In genomic region chr5:120017523-120017922, GRCh38 we compare ENCODE assay signal across 19 cellular contexts.
DNase-seq lines count a peak whose midpoint lies in the region; ATAC-seq and TF ChIP-seq lines count a peak whose summit lies in the region.
"Had no signal": no experiment of that assay in that cellular context is flagged by ENCODE, and none has a peak within 500 bp of the region (broad histone marks: within the 10 kb centered on the region; RNA-seq: fewer than 3 reads in every experiment).

No MANE protein-coding gene starts in this region.

- no peaks in the 10 kb centered on the region for H3K36me3 ChIP-seq in hepatocyte (replicated peaks; ENCODE audit: insufficient read depth, low read depth)
- H3K36me3 ChIP-seq: BE2C, sigmoid colon had no signal

- H3K27ac ChIP-seq in hepatocyte: peak overlapping the region; percentile 42
- H3K27ac ChIP-seq: sigmoid colon had no signal

- DNase-seq in Ammon's horn (ENCODE audit: low spot score) (peak; percentile 15), HPDE6-E6E7 (ENCODE audit: extremely low spot score) (peak; percentile 12), amniotic epithelial cell (ENCODE audit: low read depth) (peak; percentile 23), hepatocyte (ENCODE audit: low spot score) (no peak), hippocampal formation (lab: John Stamatoyannopoulos, UW) (no peak), NCI-H2227 (lab: John Stamatoyannopoulos, UW; ENCODE audit: unreplicated experiment) (no peak)
- DNase-seq: activated CD4-positive, CD25-positive, alpha-beta regulatory T cell treated with anti-CD3 and anti-CD28 coated beads, Interleukin-2, amount 50 U/mL, for 72 hours; activated naive CD4-positive, alpha-beta T cell treated with Interleukin-2 at 50 U/mL for 16 hours; BE2C; DMS53; effector memory CD8-positive, alpha-beta T cell; glutamatergic neuron; midbrain; NCI-H1930; NCI-H524 treated with DMSO at 0.1 percent for 48 hours; sigmoid colon; trophoblast cell had no signal

- H3K4me3 ChIP-seq in hepatocyte: no peak overlapping the region
- H3K4me3 ChIP-seq: sigmoid colon had no signal

- no peaks in the 10 kb centered on the region for H4K20me1 ChIP-seq in hepatocyte (ENCODE audit: insufficient read depth, poor library complexity, severe bottlenecking)

- no peaks in the 10 kb centered on the region for H3K9me2 ChIP-seq in hepatocyte (replicated peaks; ENCODE audit: insufficient read depth)

- no peaks in the 10 kb centered on the region for H3K79me2 ChIP-seq in hepatocyte

- no peak for ATAC-seq in GM18858 (IDR thresholded peaks at IDR 0.05; ENCODE audit: unreplicated experiment)
- ATAC-seq in HG03439 (IDR thresholded peaks at IDR 0.05; ENCODE audit: unreplicated experiment): no peak
- ATAC-seq: effector memory CD8-positive, alpha-beta T cell had no signal

- H3K9me3 ChIP-seq in hepatocyte (ENCODE audit: low read depth): no peaks in the 10 kb centered on the region
- H3K9me3 ChIP-seq: BE2C, sigmoid colon had no signal

- H3K4me2 ChIP-seq in hepatocyte: no peak overlapping the region

- H2AFZ ChIP-seq in hepatocyte: no peak overlapping the region

- H3K4me1 ChIP-seq in hepatocyte (ENCODE audit: insufficient read depth): peaks cover 9% of the 10 kb centered on the region
- H3K4me1 ChIP-seq: BE2C, sigmoid colon had no signal

- no peak for TF ChIP-seq CTCF in hepatocyte (IDR thresholded peaks at IDR 0.05; ENCODE audit: poor library complexity)

- no peaks in the 10 kb centered on the region for H3K27me3 ChIP-seq in hepatocyte
- H3K27me3 ChIP-seq: BE2C, sigmoid colon had no signal

Comparison
In these comparisons a context has a peak if more than half of its experiments do, and no peak if none do; other contexts are left out.
1. DNase-seq: peak in Ammon's horn (single experiment), HPDE6-E6E7 (single experiment) and amniotic epithelial cell (single experiment); none in hepatocyte (single experiment), hippocampal formation (0 of 2) and NCI-H2227 (single experiment).